ENCODE assay signal across 25 cellular contexts in genomic region chr6:84042603-84043002, GRCh38. TPM values are rescaled to one million over a fixed set of nuclear protein-coding genes. Genes with fewer than 3 reads are reported as not detected.
"Had no signal": no experiment of that assay in that cellular context is flagged by ENCODE, and none has a peak within 500 bp of the region (broad histone marks: within the 10 kb centered on the region; RNA-seq: fewer than 3 reads in every experiment).

No MANE protein-coding gene starts in this region.

- H3K27ac ChIP-seq: HL-60 had no signal

- H3K4me3 ChIP-seq: MG63 had no signal

- H3K36me3 ChIP-seq: MG63 had no signal

- H3K9ac ChIP-seq: SK-N-SH had no signal

- H3K27me3 ChIP-seq: MG63 had no signal

- H3K9me3 ChIP-seq: MG63, SK-N-SH had no signal

- H3K4me2 ChIP-seq: SK-N-SH had no signal

- DNase-seq: Karpas-422; KG1; MG63; NCI-H1092; NCI-H1436; NCI-H187; NCI-H2029; NCI-H2081 treated with DMSO at 0.1 percent for 48 hours; NCI-H2171; NCI-H226; NCI-H446; NCI-H510A; NCI-H524 treated with DMSO at 0.1 percent for 48 hours; NCI-H69; NCI-H774; NK-92 treated with Interleukin-12 subunit alpha and Interleukin-12 subunit beta, amount 100 ng/mL, for 24 hours; RPMI8226; SHP77; SK-N-SH; SW 1271 had no signal

- FAIRE-seq: HTR-8/SVneo, RCC 7860 had no signal

RNA-seq across cellular contexts. Expression of gene MRAP2, which starts 9.0 kb away (rescaled TPM):
- total RNA-seq: OCI-LY7 had no signal
- polyA plus RNA-seq: IgD-negative memory B cell had no signal
